7 cellular contexts compared by ENCODE assay signal in genomic region chr6:31952140-31952805, GRCh38. TPM values are rescaled to one million over a fixed set of nuclear protein-coding genes. Genes with fewer than 3 reads are reported as not detected.
A peak's percentile ranks its signal among the peaks of the same experiment; 100 is the strongest.
DNase-seq lines count a peak whose midpoint lies in the region; ATAC-seq and TF ChIP-seq lines count a peak whose summit lies in the region.

No MANE protein-coding gene starts in this region.

- H3K9me3 Mint-ChIP-seq in activated CD4-positive, alpha-beta T cell treated with anti-CD3 and anti-CD28 coated beads, Interleukin-2, amount 10 ng/mL, durations not matched to agents 7 days and 5 days = no peaks in the 10 kb centered on the region
- H3K9me3 Mint-ChIP-seq in nephron = no peaks in the 10 kb centered on the region

- POLR2A ChIA-PET in activated CD4-positive, alpha-beta T cell treated with anti-CD3 and anti-CD28 coated beads, Interleukin-2, amount 10 ng/mL, durations not matched to agents 7 days and 5 days (lab: Charles Lee) = interaction anchor here (1.4 kb wide), 1 partner anchor 55 kb away, joined by 3 read pairs; the partner anchor contains the start of gene EHMT2

- H3K27ac Mint-ChIP-seq in activated CD4-positive, alpha-beta T cell treated with anti-CD3 and anti-CD28 coated beads, Interleukin-2, amount 10 ng/mL, durations not matched to agents 7 days and 5 days = no peak overlapping the region
- H3K27ac Mint-ChIP-seq in nephron = no peak overlapping the region

- H3K4me3 ChIP-seq in Loucy (ENCODE audit: low read length, poor library complexity, severe bottlenecking) = no peak overlapping the region

- H3K4me2 ChIP-seq in Loucy (ENCODE audit: low read depth, low read length, poor library complexity, severe bottlenecking) = no peak overlapping the region

- H3K27me3 Mint-ChIP-seq in activated CD4-positive, alpha-beta T cell treated with anti-CD3 and anti-CD28 coated beads, Interleukin-2, amount 10 ng/mL, durations not matched to agents 7 days and 5 days = no peaks in the 10 kb centered on the region
- no peaks in the 10 kb centered on the region for H3K27me3 Mint-ChIP-seq in nephron (ENCODE audit: low read depth)

- no peaks in the 10 kb centered on the region for H3F3A ChIP-seq in Loucy (ENCODE audit: low read depth)

- H4K20me1 ChIP-seq in Loucy (ENCODE audit: insufficient read depth, low read length, poor library complexity, severe bottlenecking) = no peaks in the 10 kb centered on the region

- no peak overlapping the region for H2AFZ ChIP-seq in Loucy (ENCODE audit: low read length)

- no peak overlapping the region for H3K9ac ChIP-seq in Loucy (ENCODE audit: low read depth, low read length, poor library complexity, severe bottlenecking)

- H3K9me3 ChIP-seq in Loucy (ENCODE audit: insufficient read depth, low read depth, low read length) = no peaks in the 10 kb centered on the region

- H3K36me3 Mint-ChIP-seq in activated CD4-positive, alpha-beta T cell treated with anti-CD3 and anti-CD28 coated beads, Interleukin-2, amount 10 ng/mL, durations not matched to agents 7 days and 5 days (ENCODE audit: low read depth) = peaks cover 43% of the 10 kb centered on the region
- H3K36me3 Mint-ChIP-seq in nephron (ENCODE audit: low read depth) = peaks cover 48% of the 10 kb centered on the region

- no peaks in the 10 kb centered on the region for H3K27me3 ChIP-seq in Loucy (ENCODE audit: insufficient read depth, low read length, poor library complexity, severe bottlenecking)

- peaks cover 3% of the 10 kb centered on the region for H3K4me1 Mint-ChIP-seq in activated CD4-positive, alpha-beta T cell treated with anti-CD3 and anti-CD28 coated beads, Interleukin-2, amount 10 ng/mL, durations not matched to agents 7 days and 5 days
- H3K4me1 Mint-ChIP-seq in nephron = peaks cover 3% of the 10 kb centered on the region

- peaks cover 10% of the 10 kb centered on the region; the same call in 1 of the 2 replicates for H3K79me2 ChIP-seq in Loucy (ENCODE audit: insufficient read depth, low read length)

- no peak overlapping the region for H3K4me3 Mint-ChIP-seq in activated CD4-positive, alpha-beta T cell treated with anti-CD3 and anti-CD28 coated beads, Interleukin-2, amount 10 ng/mL, durations not matched to agents 7 days and 5 days
- no peak overlapping the region for H3K4me3 Mint-ChIP-seq in nephron

- CTCF ChIA-PET in activated CD4-positive, alpha-beta T cell treated with anti-CD3 and anti-CD28 coated beads, Interleukin-2, amount 10 ng/mL, durations not matched to agents 7 days and 5 days (lab: Charles Lee) = interaction anchor here (0.8 to 1.9 kb wide), 9 partner anchors 9 to 132 kb away, joined by 3 to 9 read pairs (median 4); partner anchors contain the start of gene DXO

- ATAC-seq in GM19328 (IDR thresholded peaks at IDR 0.05; ENCODE audit: unreplicated experiment) = no peak

- no peaks in the 10 kb centered on the region for H3K9me2 ChIP-seq in Loucy (replicated peaks; ENCODE audit: low read depth, low read length)

- peaks cover 33% of the 10 kb centered on the region; the same call in 1 of the 2 replicates for H3K36me3 ChIP-seq in Loucy (ENCODE audit: insufficient read depth, low read length)

- DNase-seq in ELR (ENCODE audit: low read depth) (peak; percentile 78), fibroblast of gingiva (ENCODE audit: low read depth) (peak; percentile 52), HPDE6-E6E7 (ENCODE audit: extremely low spot score) (no peak)
- peak; percentile 44 for DNase-seq in activated CD4-positive, alpha-beta T cell treated with anti-CD3 and anti-CD28 coated beads, Interleukin-2, amount 10 ng/mL, durations not matched to agents 7 days and 5 days

- peaks cover under 1% of the 10 kb centered on the region for H3K4me1 ChIP-seq in Loucy (ENCODE audit: insufficient read depth, low read length, poor library complexity, severe bottlenecking)

- TF ChIP-seq CTCF in Loucy (conservative IDR thresholded peaks at IDR 0.05; ENCODE audit: low read length) (peak; percentile 93), nephron (IDR thresholded peaks at IDR 0.05; ENCODE audit: unreplicated experiment in 3 of 3) (peak; percentile 59 to 73 (median 62))

RNA-seq across cellular contexts. Expression of gene CFB, which starts 6.4 kb away (rescaled TPM):
- under 1 TPM in 1 of 2 experiments, not detected in 1; 0.37 TPM for total RNA-seq in activated CD4-positive, alpha-beta T cell treated with anti-CD3 and anti-CD28 coated beads, Interleukin-2, amount 10 ng/mL, durations not matched to agents 7 days and 5 days

RNA-seq across cellular contexts. Expression of gene NELFE, which starts 6.5 kb away (rescaled TPM):
- 10 to 100 TPM; 65.2 to 72.3 TPM for total RNA-seq in activated CD4-positive, alpha-beta T cell treated with anti-CD3 and anti-CD28 coated beads, Interleukin-2, amount 10 ng/mL, durations not matched to agents 7 days and 5 days

RNA-seq across cellular contexts. Expression of gene SKIC2, which starts 6.7 kb away (rescaled TPM):
- total RNA-seq in activated CD4-positive, alpha-beta T cell treated with anti-CD3 and anti-CD28 coated beads, Interleukin-2, amount 10 ng/mL, durations not matched to agents 7 days and 5 days = 100 to 1,000 TPM in 1 of 2 experiments, 10 to 100 TPM in 1; 88.0 to 101 TPM

RNA-seq across cellular contexts. Expression of gene DXO, which starts 19.7 kb away (rescaled TPM):
- 10 to 100 TPM; 20.4 to 21.8 TPM for total RNA-seq in activated CD4-positive, alpha-beta T cell treated with anti-CD3 and anti-CD28 coated beads, Interleukin-2, amount 10 ng/mL, durations not matched to agents 7 days and 5 days

RNA-seq across cellular contexts. Expression of gene C2, which starts 24.8 kb away (rescaled TPM):
- total RNA-seq in activated CD4-positive, alpha-beta T cell treated with anti-CD3 and anti-CD28 coated beads, Interleukin-2, amount 10 ng/mL, durations not matched to agents 7 days and 5 days = 1 to 10 TPM in 1 of 2 experiments, under 1 TPM in 1; 0.57 to 1.3 TPM
